ENCODE assay signal across 1 cellular context in the genomic region with DNA sequence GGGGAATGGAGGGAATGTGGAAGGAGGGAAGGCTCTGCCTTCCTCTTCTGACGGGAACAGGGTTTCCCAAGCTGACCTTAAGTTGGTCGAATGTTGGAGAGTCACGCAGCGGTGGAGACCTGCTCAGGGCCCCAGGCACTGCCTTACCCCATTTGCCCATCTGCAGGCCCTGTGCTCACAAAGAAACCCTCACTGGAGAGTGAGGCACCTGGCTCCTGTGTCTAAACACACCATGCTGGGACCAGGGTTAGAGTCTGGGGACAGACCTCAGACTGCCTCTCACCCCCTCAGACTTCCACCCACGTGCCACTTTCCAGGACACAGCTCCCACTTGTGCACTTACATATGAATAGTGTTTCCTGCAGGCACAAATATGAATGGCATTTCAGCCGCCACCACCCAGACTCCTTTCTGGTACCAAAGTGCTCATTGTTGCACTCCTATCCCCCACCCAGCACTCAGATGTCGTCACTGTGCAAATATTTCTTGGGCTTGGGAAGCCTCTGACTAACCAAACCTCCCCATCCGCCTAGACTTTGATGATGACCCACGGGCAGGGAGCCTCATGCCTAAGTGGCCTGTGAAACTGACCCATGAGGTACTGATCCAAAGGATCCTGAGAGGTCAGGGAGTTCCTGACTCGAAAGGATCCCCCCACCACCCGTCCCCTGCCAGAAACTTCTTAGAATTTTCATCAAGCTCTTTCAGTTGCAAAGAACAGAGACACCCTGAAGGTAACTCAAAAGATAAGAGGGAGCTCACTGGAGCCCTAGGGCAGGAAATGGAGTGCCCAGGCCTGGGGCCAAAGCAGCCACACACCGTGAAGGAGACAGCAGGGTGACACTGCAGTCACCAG.
TF ChIP-seq lines count a peak whose summit lies in the region.

No MANE protein-coding gene starts in this region.

TF ChIP-seq in HepG2, 621 proteins besides CTCF, POLR2A, EP300 and RAD21 (continued from another document and continues in another):
- TF ChIP-seq, protein P1, sequence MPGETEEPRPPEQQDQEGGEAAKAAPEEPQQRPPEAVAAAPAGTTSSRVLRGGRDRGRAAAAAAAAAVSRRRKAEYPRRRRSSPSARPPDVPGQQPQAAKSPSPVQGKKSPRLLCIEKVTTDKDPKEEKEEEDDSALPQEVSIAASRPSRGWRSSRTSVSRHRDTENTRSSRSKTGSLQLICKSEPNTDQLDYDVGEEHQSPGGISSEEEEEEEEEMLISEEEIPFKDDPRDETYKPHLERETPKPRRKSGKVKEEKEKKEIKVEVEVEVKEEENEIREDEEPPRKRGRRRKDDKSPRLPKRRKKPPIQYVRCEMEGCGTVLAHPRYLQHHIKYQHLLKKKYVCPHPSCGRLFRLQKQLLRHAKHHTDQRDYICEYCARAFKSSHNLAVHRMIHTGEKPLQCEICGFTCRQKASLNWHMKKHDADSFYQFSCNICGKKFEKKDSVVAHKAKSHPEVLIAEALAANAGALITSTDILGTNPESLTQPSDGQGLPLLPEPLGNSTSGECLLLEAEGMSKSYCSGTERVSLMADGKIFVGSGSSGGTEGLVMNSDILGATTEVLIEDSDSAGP (CRISPR knock-in tag; IDR thresholded peaks at IDR 0.05; ENCODE audit: borderline replicate concordance): no peak; the same call in 1 of the 2 replicates
- no peak for TF ChIP-seq TRIM24 (CRISPR knock-in tag; IDR thresholded peaks at IDR 0.05)
- TF ChIP-seq ELF3 (CRISPR knock-in tag; IDR thresholded peaks at IDR 0.05): peak; percentile 78
- no peak for TF ChIP-seq ZNF562 (CRISPR knock-in tag; IDR thresholded peaks at IDR 0.05; ENCODE audit: borderline replicate concordance)
- no peak for TF ChIP-seq GPBP1L1 (CRISPR knock-in tag; IDR thresholded peaks at IDR 0.05)
- TF ChIP-seq ZMYM4 (CRISPR knock-in tag; IDR thresholded peaks at IDR 0.05): peak; percentile 85
- peak; percentile 92 for TF ChIP-seq TCF7 (IDR thresholded peaks at IDR 0.05; ENCODE audit: low read depth)
- TF ChIP-seq STAT5B (CRISPR knock-in tag; IDR thresholded peaks at IDR 0.05): no peak
- TF ChIP-seq ZNF576 (CRISPR knock-in tag; IDR thresholded peaks at IDR 0.05): no peak
- 0 out of 2 replicates have a peak, but pooled peaks have one; percentile 56 for TF ChIP-seq ZNF780A (CRISPR knock-in tag; IDR thresholded peaks at IDR 0.05)
- no peak; the same call in 1 of the 2 replicates for TF ChIP-seq PHF20 (CRISPR knock-in tag; IDR thresholded peaks at IDR 0.05)
- peak; percentile 91 for TF ChIP-seq NR2F6 (IDR thresholded peaks at IDR 0.05)
- TF ChIP-seq NR2F6 (CRISPR knock-in tag; IDR thresholded peaks at IDR 0.05): peak; percentile 93
- TF ChIP-seq ZNF710 (CRISPR knock-in tag; IDR thresholded peaks at IDR 0.05; ENCODE audit: borderline replicate concordance): peak; percentile 92
- 0 out of 2 replicates have a peak, but pooled peaks have one; percentile 45 for TF ChIP-seq FOXK2 (IDR thresholded peaks at IDR 0.05)
- TF ChIP-seq ZNF318 (CRISPR knock-in tag; IDR thresholded peaks at IDR 0.05): no peak
- TF ChIP-seq RFXAP (CRISPR knock-in tag; IDR thresholded peaks at IDR 0.05; ENCODE audit: borderline replicate concordance): 0 out of 2 replicates have a peak, but pooled peaks have one; percentile 46
- TF ChIP-seq, protein P2, sequence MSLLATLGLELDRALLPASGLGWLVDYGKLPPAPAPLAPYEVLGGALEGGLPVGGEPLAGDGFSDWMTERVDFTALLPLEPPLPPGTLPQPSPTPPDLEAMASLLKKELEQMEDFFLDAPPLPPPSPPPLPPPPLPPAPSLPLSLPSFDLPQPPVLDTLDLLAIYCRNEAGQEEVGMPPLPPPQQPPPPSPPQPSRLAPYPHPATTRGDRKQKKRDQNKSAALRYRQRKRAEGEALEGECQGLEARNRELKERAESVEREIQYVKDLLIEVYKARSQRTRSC (CRISPR knock-in tag; IDR thresholded peaks at IDR 0.05; ENCODE audit: low read depth): no peak
- TF ChIP-seq NFIC (IDR thresholded peaks at IDR 0.05; ENCODE audit: low read length): no peak
- TF ChIP-seq ZNF3 (CRISPR knock-in tag; IDR thresholded peaks at IDR 0.05): peak; percentile 42
- TF ChIP-seq SIX1 (CRISPR knock-in tag; IDR thresholded peaks at IDR 0.05; ENCODE audit: borderline replicate concordance): peak; percentile 66; the same call in 1 of the 2 replicates
- TF ChIP-seq, protein P3, sequence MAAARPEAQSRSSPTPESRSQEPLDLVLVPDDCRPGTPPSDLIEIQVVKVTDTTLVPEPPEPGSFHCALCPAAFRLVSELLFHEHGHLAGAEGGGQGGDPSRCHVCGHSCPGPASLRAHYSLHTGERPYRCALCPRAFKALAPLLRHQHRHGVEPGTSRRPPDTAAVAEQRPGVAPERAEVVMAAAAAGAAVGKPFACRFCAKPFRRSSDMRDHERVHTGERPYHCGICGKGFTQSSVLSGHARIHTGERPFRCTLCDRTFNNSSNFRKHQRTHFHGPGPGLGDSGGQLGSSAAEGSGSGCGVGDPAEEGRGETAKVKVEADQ (CRISPR knock-in tag; IDR thresholded peaks at IDR 0.05; ENCODE audit: borderline replicate concordance): no peak
- no peak for TF ChIP-seq ZSCAN30 (CRISPR knock-in tag; IDR thresholded peaks at IDR 0.05)
- TF ChIP-seq, protein P4, sequence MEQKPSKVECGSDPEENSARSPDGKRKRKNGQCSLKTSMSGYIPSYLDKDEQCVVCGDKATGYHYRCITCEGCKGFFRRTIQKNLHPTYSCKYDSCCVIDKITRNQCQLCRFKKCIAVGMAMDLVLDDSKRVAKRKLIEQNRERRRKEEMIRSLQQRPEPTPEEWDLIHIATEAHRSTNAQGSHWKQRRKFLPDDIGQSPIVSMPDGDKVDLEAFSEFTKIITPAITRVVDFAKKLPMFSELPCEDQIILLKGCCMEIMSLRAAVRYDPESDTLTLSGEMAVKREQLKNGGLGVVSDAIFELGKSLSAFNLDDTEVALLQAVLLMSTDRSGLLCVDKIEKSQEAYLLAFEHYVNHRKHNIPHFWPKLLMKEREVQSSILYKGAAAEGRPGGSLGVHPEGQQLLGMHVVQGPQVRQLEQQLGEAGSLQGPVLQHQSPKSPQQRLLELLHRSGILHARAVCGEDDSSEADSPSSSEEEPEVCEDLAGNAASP (CRISPR knock-in tag; IDR thresholded peaks at IDR 0.05; ENCODE audit: borderline replicate concordance): peak; percentile 90; the same call in 1 of the 2 replicates
- TF ChIP-seq HCFC1 (IDR thresholded peaks at IDR 0.05; ENCODE audit: low read depth, low read length): no peak
- TF ChIP-seq MATR3 (CRISPR knock-in tag; IDR thresholded peaks at IDR 0.05): no peak
- TF ChIP-seq ZSCAN9 (CRISPR knock-in tag; IDR thresholded peaks at IDR 0.05; ENCODE audit: borderline replicate concordance): peak; percentile 78; the same call in 1 of the 2 replicates
- no peak; the same call in 1 of the 2 replicates for TF ChIP-seq ZNF766 (CRISPR knock-in tag; IDR thresholded peaks at IDR 0.05; ENCODE audit: borderline replicate concordance)
- TF ChIP-seq SNAPC2 (CRISPR knock-in tag; IDR thresholded peaks at IDR 0.05): no peak
- no peak for TF ChIP-seq FIP1L1 (IDR thresholded peaks at IDR 0.05; ENCODE audit: borderline replicate concordance, insufficient read depth, low read depth, low read length)
- TF ChIP-seq ZFX (CRISPR knock-in tag; IDR thresholded peaks at IDR 0.05; ENCODE audit: low read depth): peak; percentile 69
- 0 out of 2 replicates have a peak, but pooled peaks have one; percentile 27 for TF ChIP-seq ZMAT3 (CRISPR knock-in tag; conservative IDR thresholded peaks at IDR 0.05)
- 0 out of 2 replicates have a peak, but pooled peaks have one; percentile 20 for TF ChIP-seq TFDP2 (CRISPR knock-in tag; IDR thresholded peaks at IDR 0.05)
- 0 out of 2 replicates have a peak, but pooled peaks have one; percentile 49 for TF ChIP-seq GTF2F1 (IDR thresholded peaks at IDR 0.05; ENCODE audit: low read length)
- no peak for TF ChIP-seq CERS6 (CRISPR knock-in tag; IDR thresholded peaks at IDR 0.05)
